Comparison of ENCODE assay signal across 20 cellular contexts in the genomic region with DNA sequence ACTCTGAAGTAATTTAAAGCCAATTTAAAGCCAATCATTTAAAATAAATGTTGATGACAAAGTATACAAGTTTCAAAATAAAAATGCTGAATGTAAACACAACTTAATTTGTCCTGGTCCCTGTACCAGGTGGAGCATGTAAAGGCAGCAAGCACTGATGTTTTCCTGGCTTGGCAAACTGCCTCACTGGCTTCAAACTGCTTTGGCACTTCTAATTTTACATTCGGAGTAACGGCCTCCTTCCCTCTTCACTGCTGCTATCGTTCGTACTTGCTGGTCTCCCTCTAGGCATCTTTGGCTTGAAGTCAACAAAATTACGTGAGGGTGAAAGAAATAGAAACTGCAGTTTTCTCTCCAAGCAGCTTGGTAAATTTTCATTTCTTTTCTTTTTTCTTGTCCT.
DNase-seq lines count a peak whose midpoint lies in the region; ATAC-seq and TF ChIP-seq lines count a peak whose summit lies in the region.
"Had no signal": no experiment of that assay in that cellular context is flagged by ENCODE, and none has a peak within 500 bp of the region (broad histone marks: within the 10 kb centered on the region; RNA-seq: fewer than 3 reads in every experiment).

No MANE protein-coding gene starts in this region.

- H3K27ac Mint-ChIP-seq in chondrocyte (ENCODE audit: unreplicated experiment), result no peak overlapping the region
- H3K27ac Mint-ChIP-seq: activated CD4-positive, alpha-beta T cell treated with anti-CD3 and anti-CD28 coated beads for 36 hours; CD8-positive, alpha-beta memory T cell; progenitor cell of endocrine pancreas had no signal

- H3K27me3 ChIP-seq in right cardiac atrium (ENCODE audit: control insufficient read depth, insufficient read depth) (no peaks in the 10 kb centered on the region), uterus (no peaks in the 10 kb centered on the region)
- H3K27me3 ChIP-seq: suprapubic skin had no signal

- DNase-seq in NCI-H1417 (lab: John Stamatoyannopoulos, UW), result peak in 2 of 3 experiments; percentile 17 to 68
- no peak for DNase-seq in NCI-H1417 treated with DMSO at 0.1 percent for 48 hours (lab: John Stamatoyannopoulos, UW)
- peak; percentile 57 for DNase-seq in cerebellar cortex (ENCODE audit: low spot score)
- peak; percentile 36 to 70 (median 60) for DNase-seq in right cardiac atrium
- DNase-seq in uterus, result peak; percentile 23 to 45
- DNase-seq in hypothalamus (lab: John Stamatoyannopoulos, UW), result no peak
- DNase-seq in chondrocyte (ENCODE audit: low spot score), result no peak
- DNase-seq in AML-193 (lab: John Stamatoyannopoulos, UW), result no peak
- DNase-seq: activated CD4-positive, alpha-beta T cell treated with anti-CD3 and anti-CD28 coated beads for 36 hours; activated naive CD4-positive, alpha-beta T cell treated with anti-CD3 and anti-CD28 coated beads, Interleukin-2, amount 50 U/mL, for 16 hours; CD8-positive, alpha-beta memory T cell; central memory CD4-positive, alpha-beta T cell; hippocampal formation; KBM-7; NCI-H1930; NK-92 treated with Interleukin-12 subunit alpha and Interleukin-12 subunit beta, amount 100 ng/mL, for 24 hours; SIG-M5 had no signal

- H3K4me1 ChIP-seq in right cardiac atrium (ENCODE audit: control insufficient read depth, insufficient read depth, low read length) (no peaks in the 10 kb centered on the region), uterus (no peaks in the 10 kb centered on the region)

- ATAC-seq in right cardiac atrium, result peak; percentile 46 to 76
- ATAC-seq: activated CD4-positive, alpha-beta T cell treated with anti-CD3 and anti-CD28 coated beads for 36 hours; left lobe of liver had no signal

- no peaks in the 10 kb centered on the region for H3K36me3 ChIP-seq in uterus
- H3K36me3 ChIP-seq: suprapubic skin had no signal

- TF ChIP-seq POLR2A in uterus (IDR thresholded peaks at IDR 0.05), result no peak

- peaks cover 28% of the 10 kb centered on the region for H3K4me1 Mint-ChIP-seq in chondrocyte (ENCODE audit: low read depth)
- H3K4me1 Mint-ChIP-seq: activated CD4-positive, alpha-beta T cell treated with anti-CD3 and anti-CD28 coated beads for 36 hours had no signal

- no peak for TF ChIP-seq CTCF in uterus (IDR thresholded peaks at IDR 0.05)
- TF ChIP-seq CTCF in chondrocyte (IDR thresholded peaks at IDR 0.05), result no peak

- H3K36me3 Mint-ChIP-seq in chondrocyte (ENCODE audit: low read depth), result peaks cover 3% of the 10 kb centered on the region

- H3K9me3 ChIP-seq in right cardiac atrium (ENCODE audit: control insufficient read depth, low read length), result no peaks in the 10 kb centered on the region
- no peaks in the 10 kb centered on the region for H3K9me3 ChIP-seq in uterus
- H3K9me3 ChIP-seq: suprapubic skin had no signal

- H3K4me3 ChIP-seq in right cardiac atrium (ENCODE audit: low read length) (no peak overlapping the region), uterus (no peak overlapping the region)
- H3K4me3 ChIP-seq: suprapubic skin had no signal

- intact Hi-C loops in right cardiac atrium (cut with DNase I), result no loop called here
- intact Hi-C loops in uterus (cut with DNase I; ENCODE audit: low total_unique reads), result no loop called here

- peaks cover 26% of the 10 kb centered on the region for H3K9me3 Mint-ChIP-seq in chondrocyte (ENCODE audit: low read depth)

- no peak overlapping the region for H3K4me3 Mint-ChIP-seq in chondrocyte (ENCODE audit: unreplicated experiment)
- H3K4me3 Mint-ChIP-seq: activated CD4-positive, alpha-beta T cell treated with anti-CD3 and anti-CD28 coated beads for 36 hours; CD8-positive, alpha-beta memory T cell had no signal

- no peaks in the 10 kb centered on the region for H3K27me3 Mint-ChIP-seq in chondrocyte (ENCODE audit: low read depth)
- H3K27me3 Mint-ChIP-seq: activated CD4-positive, alpha-beta T cell treated with anti-CD3 and anti-CD28 coated beads for 36 hours; CD8-positive, alpha-beta memory T cell; progenitor cell of endocrine pancreas had no signal

- WGBS in right cardiac atrium, result 17% methylated on average over 5 of the region's 5 CpGs

- no peak overlapping the region for H3K27ac ChIP-seq in right cardiac atrium (ENCODE audit: low read length)
- no peak overlapping the region for H3K27ac ChIP-seq in uterus
- H3K27ac ChIP-seq: suprapubic skin had no signal

Comparison
In these comparisons a context has a peak if more than half of its experiments do, and no peak if none do; other contexts are left out.
1. DNase-seq: peak in NCI-H1417 (2 of 3), cerebellar cortex (single experiment), right cardiac atrium (3 of 3) and uterus (2 of 2); none in NCI-H1417 treated with DMSO at 0.1 percent for 48 hours (single experiment), hypothalamus (0 of 51), chondrocyte (single experiment) and AML-193 (0 of 2).